Comparison of ENCODE assay signal across 11 cellular contexts in the genomic region with DNA sequence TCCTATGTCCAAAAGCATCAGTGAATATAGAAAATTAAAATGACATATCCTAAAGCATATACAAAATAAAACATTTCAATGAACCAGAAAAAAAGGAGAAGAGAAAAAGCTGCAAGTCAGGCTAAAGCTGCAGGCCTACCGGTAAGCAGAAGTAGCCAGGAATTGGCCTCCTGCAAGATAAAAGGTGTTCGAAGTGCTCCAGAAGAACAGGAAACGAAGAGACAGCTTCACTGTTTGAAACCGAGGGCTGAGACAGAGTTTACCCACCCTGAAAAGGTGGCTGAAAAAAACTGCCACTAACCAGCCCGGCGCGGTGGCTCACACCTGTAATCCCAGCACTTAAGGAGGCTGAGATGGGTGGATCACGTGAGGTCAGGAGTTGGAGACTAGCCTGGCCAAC. TPM values are rescaled to one million over a fixed set of nuclear protein-coding genes. Genes with fewer than 3 reads are reported as not detected.
DNase-seq lines count a peak whose midpoint lies in the region; ATAC-seq, FAIRE-seq and TF ChIP-seq lines count a peak whose summit lies in the region.
"Had no signal": no experiment of that assay in that cellular context is flagged by ENCODE, and none has a peak within 500 bp of the region (broad histone marks: within the 10 kb centered on the region; RNA-seq: fewer than 3 reads in every experiment).

No MANE protein-coding gene starts in this region.

- TF ChIP-seq EP300 in esophagus muscularis mucosa (IDR thresholded peaks at IDR 0.05) = no peak

- H3K27ac ChIP-seq in effector memory CD4-positive, alpha-beta T cell (ENCODE audit: insufficient read depth, low read length, poor library complexity, severe bottlenecking) = peak overlapping the region; percentile 10
- H3K27ac ChIP-seq in esophagus muscularis mucosa (replicated peaks in 1 of 4) = no peak overlapping the region

- no peaks in the 10 kb centered on the region for H3K36me3 ChIP-seq in effector memory CD4-positive, alpha-beta T cell (ENCODE audit: control insufficient read depth, insufficient read depth, low read length)
- H3K36me3 ChIP-seq in esophagus muscularis mucosa = peaks cover 0 to 10% (median 5%) of the 10 kb centered on the region in 4 donors

- no peaks in the 10 kb centered on the region for H3K27me3 ChIP-seq in effector memory CD4-positive, alpha-beta T cell (replicated peaks; ENCODE audit: control insufficient read depth, insufficient read depth, low read length, poor library complexity, severe bottlenecking)
- H3K27me3 ChIP-seq in esophagus muscularis mucosa = no peaks in the 10 kb centered on the region

- peaks cover 24% of the 10 kb centered on the region for H3K4me1 ChIP-seq in effector memory CD4-positive, alpha-beta T cell (ENCODE audit: control insufficient read depth, insufficient read depth, low read length, poor library complexity, severe bottlenecking)
- H3K4me1 ChIP-seq in esophagus muscularis mucosa = peaks cover 17 to 35% (median 24%) of the 10 kb centered on the region in 4 donors

- peak; percentile 38 for FAIRE-seq in GM12892 (lab: Jason Lieb, UNC)
- FAIRE-seq: H1 had no signal

- H3K9me3 ChIP-seq in effector memory CD4-positive, alpha-beta T cell (ENCODE audit: control insufficient read depth, low read length) = no peaks in the 10 kb centered on the region
- H3K9me3 ChIP-seq in esophagus muscularis mucosa = no peaks in the 10 kb centered on the region

- intact Hi-C loops in esophagus muscularis mucosa (cut with DNase I) = no loop called here

- DNase-seq in GM12892 (ENCODE audit: insufficient read length) = no peak
- peak; percentile 9 for DNase-seq in MV-4-11 (lab: John Stamatoyannopoulos, UW)
- no peak for DNase-seq in effector memory CD4-positive, alpha-beta T cell
- DNase-seq in esophagus muscularis mucosa (ENCODE audit: extremely low spot score) = no peak
- no peak for DNase-seq in cortex of kidney (lab: John Stamatoyannopoulos, UW)
- DNase-seq in hippocampal formation (lab: John Stamatoyannopoulos, UW) = no peak
- no peak for DNase-seq in NCI-H187 (lab: John Stamatoyannopoulos, UW)
- DNase-seq: aorta, left ventricle myocardium superior had no signal

- TF ChIP-seq POLR2A in GM12892 (IDR thresholded peaks at IDR 0.05; ENCODE audit: low read depth, low read length) = no peak
- TF ChIP-seq POLR2A in esophagus muscularis mucosa (IDR thresholded peaks at IDR 0.05; ENCODE audit: low read depth) = no peak

- TF ChIP-seq CTCF in esophagus muscularis mucosa (IDR thresholded peaks at IDR 0.05) = no peak

- H3K4me3 ChIP-seq in effector memory CD4-positive, alpha-beta T cell (ENCODE audit: insufficient read depth, low read depth, low read length, poor library complexity, severe bottlenecking) = peak overlapping the region; percentile 19
- H3K4me3 ChIP-seq in esophagus muscularis mucosa = no peak overlapping the region

- ATAC-seq in GM21529 (IDR thresholded peaks at IDR 0.05; ENCODE audit: unreplicated experiment) = peak; percentile 51

- 80% methylated on average over 8 of the region's 8 CpGs for WGBS in esophagus muscularis mucosa

RNA-seq across cellular contexts. Expression of a gene that starts 37.4 kb away (rescaled TPM):
- polyA plus RNA-seq in GM12892 (2012; ENCODE audit: missing spikeins) = 27.5 TPM
- total RNA-seq in esophagus muscularis mucosa = 10 to 100 TPM; 20.0 to 42.0 (median 30.8) TPM

RNA-seq across cellular contexts. Expression of a gene that starts 37.5 kb away (rescaled TPM):
- polyA plus RNA-seq in GM12892 (2012; ENCODE audit: missing spikeins) = 15.0 TPM
- total RNA-seq in esophagus muscularis mucosa = 10 to 100 TPM in 3 of 4 donors, 1 to 10 TPM in 1; 9.9 to 14.1 (median 12.6) TPM

RNA-seq across cellular contexts. Expression of a gene that starts 54.6 kb away (rescaled TPM):
- 12.8 TPM for polyA plus RNA-seq in GM12892 (2012; ENCODE audit: missing spikeins)
- 1 to 10 TPM; 2.1 to 8.1 (median 5.9) TPM for total RNA-seq in esophagus muscularis mucosa
